In the genomic region with DNA sequence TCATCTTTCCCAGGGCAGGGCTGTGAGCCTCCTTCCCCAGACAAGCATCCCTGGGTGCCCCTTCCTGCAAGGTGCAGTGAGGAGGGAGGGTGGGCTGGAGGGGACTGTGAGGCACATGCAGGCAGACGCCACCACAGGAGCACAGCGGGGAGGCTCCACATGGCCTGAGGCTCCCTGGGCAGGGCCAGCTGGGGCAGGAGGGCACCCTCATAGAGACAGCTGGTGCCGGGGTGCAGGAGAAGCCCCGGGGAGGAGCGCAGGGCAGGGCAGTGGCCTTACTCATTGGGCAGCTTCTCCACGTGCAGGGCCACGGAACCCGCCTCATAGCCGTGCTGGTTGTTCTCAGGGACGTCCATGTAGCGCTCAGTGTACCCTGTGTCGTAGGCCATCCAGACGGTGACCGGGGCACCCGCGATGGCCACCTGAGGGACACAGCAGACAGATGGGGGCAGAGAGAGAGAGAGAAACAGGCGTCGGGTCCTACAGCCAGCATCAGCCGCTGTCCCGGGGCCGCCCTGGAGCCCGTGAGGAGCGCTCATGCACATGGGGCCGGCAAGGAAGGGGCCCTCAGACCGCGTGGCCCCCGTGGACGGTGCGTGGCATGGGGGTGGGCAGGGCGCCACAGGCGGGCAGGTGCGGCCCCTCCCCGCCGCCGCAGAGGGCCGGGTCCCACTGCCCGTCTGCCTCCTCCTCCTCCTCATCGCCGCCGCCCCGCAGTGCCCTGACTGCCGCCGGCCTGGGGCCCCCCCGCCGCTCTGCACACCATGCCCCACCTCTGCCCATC, we compare ENCODE assay signal across 16 cellular contexts. TPM values are rescaled to one million over a fixed set of nuclear protein-coding genes. Genes with fewer than 3 reads are reported as not detected.
DNase-seq lines count a peak whose midpoint lies in the region; ATAC-seq, FAIRE-seq and TF ChIP-seq lines count a peak whose summit lies in the region.
"Had no signal": no experiment of that assay in that cellular context is flagged by ENCODE, and none has a peak within 500 bp of the region (broad histone marks: within the 10 kb centered on the region; RNA-seq: fewer than 3 reads in every experiment).

No MANE protein-coding gene starts in this region.

- peaks cover 58% of the 10 kb centered on the region; the same call in 1 of the 3 replicates for H3K36me3 ChIP-seq in K562 (ENCODE audit: control insufficient read depth, insufficient read depth, low read length)
- H3K36me3 ChIP-seq in neuronal stem cell (replicated peaks in 1 of 2; ENCODE audit: control insufficient read depth in 2 of 2, insufficient read depth in 2 of 2, low read length in 2 of 2), result peaks cover 10 to 70% of the 10 kb centered on the region in 2 donors
- peaks cover 87% of the 10 kb centered on the region for H3K36me3 ChIP-seq in upper lobe of right lung

- peaks cover 2% of the 10 kb centered on the region for H3K79me1 ChIP-seq in neuronal stem cell (ENCODE audit: low read depth, low read length)

- H3K79me2 ChIP-seq in K562 (ENCODE audit: control insufficient read depth, insufficient read depth, low read length), result no peaks in the 10 kb centered on the region

- no peak overlapping the region for H2BK15ac ChIP-seq in neuronal stem cell (ENCODE audit: low read length)

- no peak for TF ChIP-seq RAD21 in K562 (CRISPR knock-in tag; conservative IDR thresholded peaks at IDR 0.05 in 1 of 2, IDR thresholded peaks at IDR 0.05 in 1 of 2)

- H2AK5ac ChIP-seq in neuronal stem cell (ENCODE audit: low read depth, low read length), result peak overlapping the region; percentile 10

- no peaks in the 10 kb centered on the region for H3K9me3 Mint-ChIP-seq in stimulated activated naive CD8-positive, alpha-beta T cell treated with anti-CD3 and anti-CD28 coated beads, Interleukin-15, amount 100 ng/mL, for 72 hours
- H3K9me3 Mint-ChIP-seq: CD4-positive, CD25-positive, alpha-beta regulatory T cell had no signal

- H3K4me2 ChIP-seq in K562 (ENCODE audit: insufficient read depth, low read length) (no peak overlapping the region), neuronal stem cell (ENCODE audit: insufficient read depth, low read length, poor library complexity, severe bottlenecking) (no peak overlapping the region)
- H3K4me2 ChIP-seq: BLaER1 treated with 17β-estradiol and CSF1 and Interleukin-3, amounts not matched to agents 10 nM and 100 nM had no signal

- H3K4me1 ChIP-seq in K562 (replicated peaks in 1 of 2; ENCODE audit: control insufficient read depth in 2 of 2, insufficient read depth in 2 of 2, low read length in 2 of 2) (peaks cover 4 to 34% of the 10 kb centered on the region in 2 experiments; a peak in 3 of 5 replicates), neuronal stem cell (ENCODE audit: control insufficient read depth in 2 of 2, insufficient read depth in 1 of 2, low read depth in 1 of 2, low read length in 2 of 2) (no peaks in the 10 kb centered on the region), upper lobe of right lung (no peaks in the 10 kb centered on the region)

- no peak overlapping the region for H2BK5ac ChIP-seq in neuronal stem cell (ENCODE audit: low read length)

- peaks cover 2% of the 10 kb centered on the region for H3K9me1 ChIP-seq in K562 (ENCODE audit: control insufficient read depth, insufficient read depth, low read length)

- H3K4me1 Mint-ChIP-seq in stimulated activated naive CD8-positive, alpha-beta T cell treated with anti-CD3 and anti-CD28 coated beads, Interleukin-15, amount 100 ng/mL, for 72 hours, result no peaks in the 10 kb centered on the region
- H3K4me1 Mint-ChIP-seq: CD4-positive, CD25-positive, alpha-beta regulatory T cell had no signal

- H3K14ac ChIP-seq in neuronal stem cell (ENCODE audit: low read length), result no peak overlapping the region

- no peaks in the 10 kb centered on the region for H3K27me3 Mint-ChIP-seq in stimulated activated naive CD8-positive, alpha-beta T cell treated with anti-CD3 and anti-CD28 coated beads, Interleukin-15, amount 100 ng/mL, for 72 hours
- H3K27me3 Mint-ChIP-seq: CD4-positive, CD25-positive, alpha-beta regulatory T cell had no signal

- H3K18ac ChIP-seq in neuronal stem cell (ENCODE audit: low read length), result no peak overlapping the region

- peak overlapping the region; percentile 17 for H3K23ac ChIP-seq in neuronal stem cell (ENCODE audit: low read depth, low read length, poor library complexity)

- H2AFZ ChIP-seq in K562 (ENCODE audit: low read depth, low read length) (no peak overlapping the region), neuronal stem cell (ENCODE audit: low read length) (no peak overlapping the region)

- 96% methylated on average over 23 of the region's 45 CpGs for WGBS in K562 (ENCODE audit: insufficient coverage, low coverage, missing lambda C conversion rate)
- no CpG with 5 or more reads among the region's 45 CpGs for WGBS in neuronal stem cell (ENCODE audit: extremely low coverage in 2 of 2, insufficient read length in 2 of 2, insufficient replicate concordance in 1 of 2), 2 donors

- peak overlapping the region in 1 of 2 donors; percentile 84 for H3K27ac Mint-ChIP-seq in stimulated activated naive CD8-positive, alpha-beta T cell treated with anti-CD3 and anti-CD28 coated beads, Interleukin-15, amount 100 ng/mL, for 72 hours
- H3K27ac Mint-ChIP-seq: CD4-positive, CD25-positive, alpha-beta regulatory T cell had no signal

- H3K27me3 ChIP-seq in K562 (ENCODE audit: control insufficient read depth in 2 of 2, insufficient read depth in 2 of 2, low read length in 2 of 2) (no peaks in the 10 kb centered on the region), neuronal stem cell (ENCODE audit: control insufficient read depth in 3 of 3, insufficient read depth in 3 of 3, low read depth in 1 of 3, low read length in 3 of 3) (no peaks in the 10 kb centered on the region), upper lobe of right lung (no peaks in the 10 kb centered on the region)
- H3K27me3 ChIP-seq: BLaER1 treated with 17β-estradiol and CSF1 and Interleukin-3, amounts not matched to agents 10 nM and 100 nM had no signal

- H3K4ac ChIP-seq in neuronal stem cell (ENCODE audit: low read length), result no peak overlapping the region

- H2BK120ac ChIP-seq in neuronal stem cell (ENCODE audit: low read depth, low read length), result no peak overlapping the region

- POLR2A ChIA-PET in K562 (lab: Yijun Ruan, JAX), result no interaction called here

- no peak for DNase-seq in stimulated activated naive CD8-positive, alpha-beta T cell treated with anti-CD3 and anti-CD28 coated beads, Interleukin-15, amount 100 ng/mL, for 72 hours
- no peak for DNase-seq in stimulated activated naive CD8-positive, alpha-beta T cell treated with anti-CD3 and anti-CD28 coated beads, Interleukin-15, Interleukin-2, amounts not matched to agents 100 U/mL and 50 U/mL, for 24 hours
- DNase-seq in K562 (ENCODE audit: extremely low read depth in 1 of 4, low spot score in 3 of 4) (no peak), neuronal stem cell (ENCODE audit: low spot score) (no peak), upper lobe of right lung (no peak), GF-D8 (lab: John Stamatoyannopoulos, UW) (no peak)
- DNase-seq: ACHN; CD4-positive, CD25-positive, alpha-beta regulatory T cell; DMS53; KBM-7 had no signal

- no peaks in the 10 kb centered on the region; the same call in 1 of the 2 replicates for H4K20me1 ChIP-seq in K562 (replicated peaks; ENCODE audit: control insufficient read depth, insufficient read depth, low read length)

- BruUV-seq in K562 (replicated peaks; lab: Mats Ljungman, UMichigan), result no TSS peak

- TF ChIP-seq EP300 in K562 (IDR thresholded peaks at IDR 0.05; ENCODE audit: low read length), result no peak

- H3K4me3 ChIP-seq in K562 (no peak overlapping the region), neuronal stem cell (ENCODE audit: low read length in 2 of 2) (no peak overlapping the region), upper lobe of right lung (no peak overlapping the region)
- H3K4me3 ChIP-seq: BLaER1 treated with 17β-estradiol and CSF1 and Interleukin-3, amounts not matched to agents 10 nM and 100 nM had no signal

- intact Hi-C loops in K562 (cut with micrococcal nuclease) (no loop called here), upper lobe of right lung (cut with DNase I) (no loop called here)

- no peak for TF ChIP-seq POLR2A in K562 (conservative IDR thresholded peaks at IDR 0.05)

- in situ Hi-C loops in K562 (cut with MboI), result no loop called here

- H3K9me3 ChIP-seq in K562 (replicated peaks; ENCODE audit: control insufficient read depth, insufficient read depth, low read depth, low read length), result no peaks in the 10 kb centered on the region
- no peaks in the 10 kb centered on the region for H3K9me3 ChIP-seq in neuronal stem cell (replicated peaks in 1 of 2; ENCODE audit: control insufficient read depth in 2 of 2, insufficient read depth in 1 of 2, low read depth in 1 of 2, low read length in 2 of 2)
- no peaks in the 10 kb centered on the region for H3K9me3 ChIP-seq in upper lobe of right lung
- H3K9me3 ChIP-seq: BLaER1 treated with 17β-estradiol and CSF1 and Interleukin-3, amounts not matched to agents 10 nM and 100 nM had no signal

- no peak overlapping the region; a peak in 1 of 4 replicates for H3K9ac ChIP-seq in K562 (ENCODE audit: insufficient read depth in 1 of 2, low read depth in 2 of 2, low read length in 2 of 2)
- H3K9ac ChIP-seq in neuronal stem cell (ENCODE audit: low read depth, low read length, poor library complexity), result no peak overlapping the region
- H3K9ac ChIP-seq: BLaER1 treated with 17β-estradiol and CSF1 and Interleukin-3, amounts not matched to agents 10 nM and 100 nM had no signal

- TF ChIP-seq CTCF in K562 (IDR thresholded peaks at IDR 0.05 in 2 of 3, conservative IDR thresholded peaks at IDR 0.05 in 1 of 3; ENCODE audit: insufficient read depth in 2 of 3, low read depth in 1 of 3, low read length in 3 of 3) (no peak), upper lobe of right lung (IDR thresholded peaks at IDR 0.05) (no peak)

- no peak overlapping the region for H3K4me3 Mint-ChIP-seq in stimulated activated naive CD8-positive, alpha-beta T cell treated with anti-CD3 and anti-CD28 coated beads, Interleukin-15, amount 100 ng/mL, for 72 hours

- CTCF ChIA-PET in K562 (lab: Yijun Ruan, JAX; ENCODE audit: low intra/inter-chr PET ratio), result no interaction called here

- no peak overlapping the region for H4K8ac ChIP-seq in neuronal stem cell (ENCODE audit: low read depth, low read length)

- no peak overlapping the region for H2BK12ac ChIP-seq in neuronal stem cell (ENCODE audit: low read length)

- ATAC-seq in stimulated activated naive CD8-positive, alpha-beta T cell treated with anti-CD3 and anti-CD28 coated beads, Interleukin-15, amount 100 ng/mL, for 72 hours, result peak; percentile 64
- ATAC-seq in stimulated activated naive CD8-positive, alpha-beta T cell treated with anti-CD3 and anti-CD28 coated beads, Interleukin-15, Interleukin-2, amounts not matched to agents 100 U/mL and 50 U/mL, for 24 hours, result no peak
- ATAC-seq in K562 (no peak), upper lobe of right lung (peak; percentile 5), GM18909 (IDR thresholded peaks at IDR 0.05; ENCODE audit: poor library complexity, unreplicated experiment) (no peak), HG03571 (IDR thresholded peaks at IDR 0.05; ENCODE audit: unreplicated experiment) (no peak)
- ATAC-seq: HCT116 had no signal

- H3K27ac ChIP-seq in K562 (ENCODE audit: extremely low read depth, low read depth, low read length) (no peak overlapping the region), neuronal stem cell (replicated peaks; ENCODE audit: low read length) (no peak overlapping the region), upper lobe of right lung (no peak overlapping the region)
- H3K27ac ChIP-seq: BLaER1 treated with 17β-estradiol and CSF1 and Interleukin-3, amounts not matched to agents 10 nM and 100 nM had no signal

- H4K91ac ChIP-seq in neuronal stem cell (ENCODE audit: low read depth, low read length, poor library complexity), result no peak overlapping the region

- FAIRE-seq in K562 (lab: Jason Lieb, UNC), result no peak
- FAIRE-seq: GM12892, GM19239 had no signal

RNA-seq across cellular contexts. Expression of a gene that starts 12.5 kb away (rescaled TPM):
- 55.1 and 137 TPM in 2 replicates for total RNA-seq in K562 (2011; cell fraction: chromatin; rRNA removed; ENCODE audit: low replicate concordance)
- 204 and 212 TPM in 2 replicates for total RNA-seq in K562 (2011; cell fraction: nucleolus; rRNA removed)
- total RNA-seq in K562 (2011; cell fraction: nucleoplasm; rRNA removed), result 127 and 144 TPM in 2 replicates
- total RNA-seq in K562 (2014; rRNA removed) (131 and 143 TPM in 2 replicates), K562 (2014; rRNA removed; fragmentation: Illumina TruSeq; extraction: Trizol) (52.2 and 67.5 TPM in 2 replicates), K562 (2015; rRNA removed; fragmentation: Illumina TruSeq; extraction: Trizol) (81.6 and 83.0 TPM in 2 replicates), K562 (2021) (91.5 and 96.7 TPM in 2 replicates), upper lobe of right lung (94.2 TPM)
- polyA plus RNA-seq in K562 (2011; rRNA removed) (82.1 and 86.0 TPM in 2 replicates), K562 (2014; fragmentation: Illumina TruSeq; extraction: Trizol) (60.5 and 66.6 TPM in 2 replicates), K562 (2014; fragmentation: Nextera tagmentation; extraction: Ambion mirVana) (10 to 100 TPM in 1 of 2 experiments, 1 to 10 TPM in 1; 4.2 to 12.6 TPM), K562 (2014; rRNA removed) (141 and 166 TPM in 2 replicates)
- 118 and 186 TPM in 2 replicates for polyA plus RNA-seq in K562 (2011; cell fraction: cytosol; rRNA removed)
- polyA plus RNA-seq in K562 (2011; cell fraction: nucleus; rRNA removed), result 46.8 and 51.5 TPM in 2 replicates
- polyA plus RNA-seq in K562 (2012), result 164 and 292 TPM in 2 replicates
- polyA minus RNA-seq in K562 (2011; rRNA and poly(A)+ RNA removed), result 17.9 and 26.4 TPM in 2 replicates
- 32.6 and 58.7 TPM in 2 replicates for polyA minus RNA-seq in K562 (2011; cell fraction: cytosol; rRNA and poly(A)+ RNA removed)
- polyA minus RNA-seq in K562 (2011; cell fraction: nucleus; rRNA and poly(A)+ RNA removed), result 14.4 and 24.1 TPM in 2 replicates
- 33.5 TPM for polyA plus RNA-seq in neuronal stem cell (2013, experiment 1 of 2)
- 33.9 TPM for polyA plus RNA-seq in neuronal stem cell (2013, experiment 2 of 2)

RNA-seq across cellular contexts. Expression of a gene that starts 41.0 kb away (rescaled TPM):
- 45.6 and 105 TPM in 2 replicates for total RNA-seq in K562 (2011; cell fraction: chromatin; rRNA removed; ENCODE audit: low replicate concordance)
- 61.4 and 62.6 TPM in 2 replicates for total RNA-seq in K562 (2011; cell fraction: nucleolus; rRNA removed)
- 50.8 and 52.2 TPM in 2 replicates for total RNA-seq in K562 (2011; cell fraction: nucleoplasm; rRNA removed)
- total RNA-seq in K562 (2014; rRNA removed), result 43.0 and 64.9 TPM in 2 replicates
- 12.7 and 16.0 TPM in 2 replicates for total RNA-seq in K562 (2014; rRNA removed; fragmentation: Illumina TruSeq; extraction: Trizol)
- 23.6 and 24.5 TPM in 2 replicates for total RNA-seq in K562 (2015; rRNA removed; fragmentation: Illumina TruSeq; extraction: Trizol)
- 60.0 and 66.7 TPM in 2 replicates for total RNA-seq in K562 (2021)
- 5.4 and 7.1 TPM in 2 replicates for polyA plus RNA-seq in K562 (2011; rRNA removed)
- 6.1 and 12.8 TPM in 2 replicates for polyA plus RNA-seq in K562 (2011; cell fraction: cytosol; rRNA removed)
- 9.6 and 23.4 TPM in 2 replicates for polyA plus RNA-seq in K562 (2011; cell fraction: nucleus; rRNA removed)
- polyA plus RNA-seq in K562 (2012), result 26.0 and 32.1 TPM in 2 replicates
- 33.5 and 50.1 TPM in 2 replicates for polyA plus RNA-seq in K562 (2014; fragmentation: Illumina TruSeq; extraction: Trizol)
- polyA plus RNA-seq in K562 (2014; fragmentation: Nextera tagmentation; extraction: Ambion mirVana), result 1 to 10 TPM in 1 of 2 experiments, under 1 TPM in 1; 0.90 to 1.1 TPM
- polyA plus RNA-seq in K562 (2014; rRNA removed), result 27.8 and 30.6 TPM in 2 replicates
- polyA minus RNA-seq in K562 (2011; rRNA and poly(A)+ RNA removed), result 4.6 and 8.5 TPM in 2 replicates
- 17.6 and 18.5 TPM in 2 replicates for polyA minus RNA-seq in K562 (2011; cell fraction: cytosol; rRNA and poly(A)+ RNA removed)
- 17.1 and 24.1 TPM in 2 replicates for polyA minus RNA-seq in K562 (2011; cell fraction: nucleus; rRNA and poly(A)+ RNA removed)
- polyA plus RNA-seq in neuronal stem cell (2013, experiment 1 of 2), result 12.1 TPM
- polyA plus RNA-seq in neuronal stem cell (2013, experiment 2 of 2), result 12.4 TPM
- 75.8 TPM for total RNA-seq in upper lobe of right lung

RNA-seq across cellular contexts. Expression of a gene that starts 43.3 kb away (rescaled TPM):
- 10.7 and 24.6 TPM in 2 replicates for total RNA-seq in K562 (2011; cell fraction: chromatin; rRNA removed; ENCODE audit: low replicate concordance)
- 13.8 and 17.5 TPM in 2 replicates for total RNA-seq in K562 (2011; cell fraction: nucleolus; rRNA removed)
- 10.7 and 12.8 TPM in 2 replicates for total RNA-seq in K562 (2011; cell fraction: nucleoplasm; rRNA removed)
- 4.0 and 4.4 TPM in 2 replicates for total RNA-seq in K562 (2014; rRNA removed)
- 4.3 and 4.6 TPM in 2 replicates for total RNA-seq in K562 (2014; rRNA removed; fragmentation: Illumina TruSeq; extraction: Trizol)
- total RNA-seq in K562 (2015; rRNA removed; fragmentation: Illumina TruSeq; extraction: Trizol), result 4.9 and 5.4 TPM in 2 replicates
- total RNA-seq in K562 (2021), result 6.5 and 9.3 TPM in 2 replicates
- 5.7 and 8.0 TPM in 2 replicates for polyA plus RNA-seq in K562 (2011; rRNA removed)
- polyA plus RNA-seq in K562 (2011; cell fraction: cytosol; rRNA removed), result 8.2 and 15.6 TPM in 2 replicates
- 3.0 and 4.8 TPM in 2 replicates for polyA plus RNA-seq in K562 (2011; cell fraction: nucleus; rRNA removed)
- polyA plus RNA-seq in K562 (2012), result 7.6 and 10.7 TPM in 2 replicates
- 6.6 and 7.3 TPM in 2 replicates for polyA plus RNA-seq in K562 (2014; fragmentation: Illumina TruSeq; extraction: Trizol)
- polyA plus RNA-seq in K562 (2014; fragmentation: Nextera tagmentation; extraction: Ambion mirVana), result 1 to 10 TPM in 1 of 2 experiments, under 1 TPM in 1; 0.69 to 1.0 TPM
- 6.8 and 7.3 TPM in 2 replicates for polyA plus RNA-seq in K562 (2014; rRNA removed)
- 4.5 and 8.6 TPM in 2 replicates for polyA minus RNA-seq in K562 (2011; rRNA and poly(A)+ RNA removed)
- 4.7 and 6.4 TPM in 2 replicates for polyA minus RNA-seq in K562 (2011; cell fraction: cytosol; rRNA and poly(A)+ RNA removed)
- polyA minus RNA-seq in K562 (2011; cell fraction: nucleus; rRNA and poly(A)+ RNA removed), result 3.0 and 4.6 TPM in 2 replicates
- 15.5 TPM for polyA plus RNA-seq in neuronal stem cell (2013, experiment 1 of 2)
- 15.7 TPM for polyA plus RNA-seq in neuronal stem cell (2013, experiment 2 of 2)
- total RNA-seq in upper lobe of right lung, result 11.9 TPM

Comparison
In these comparisons a context has a peak if more than half of its experiments do, and no peak if none do; other contexts are left out.
1. ATAC-seq: peak in stimulated activated naive CD8-positive, alpha-beta T cell treated with anti-CD3 and anti-CD28 coated beads, Interleukin-15, amount 100 ng/mL, for 72 hours (single experiment) and upper lobe of right lung (single experiment); none in stimulated activated naive CD8-positive, alpha-beta T cell treated with anti-CD3 and anti-CD28 coated beads, Interleukin-15, Interleukin-2, amounts not matched to agents 100 U/mL and 50 U/mL, for 24 hours (single experiment), K562 (single experiment), GM18909 (single experiment) and HG03571 (single experiment).